8 cellular contexts compared by ENCODE assay signal in genomic region chr7:150716368-150716767, GRCh38. TPM values are rescaled to one million over a fixed set of nuclear protein-coding genes. Genes with fewer than 3 reads are reported as not detected.
DNase-seq lines count a peak whose midpoint lies in the region; ATAC-seq, FAIRE-seq and TF ChIP-seq lines count a peak whose summit lies in the region.

Gene GIMAP1 (plus strand): TSS chr7:150716613. CDS start chr7:150719048, 2,435 bp downstream.

- H3K9me3 ChIP-seq in mononuclear cell (ENCODE audit: low read depth, low read length) (no peaks in the 10 kb centered on the region), aorta (ENCODE audit: control insufficient read depth, low read length) (peaks cover 1% of the 10 kb centered on the region), MM.1S (replicated peaks; ENCODE audit: insufficient read depth, low read length) (no peaks in the 10 kb centered on the region)

- no peaks in the 10 kb centered on the region for H4K20me1 ChIP-seq in MM.1S (ENCODE audit: insufficient read depth, low read length)

- 18 to 26% methylated on average over 5 of the region's 5 CpGs for WGBS in aorta, 2 donors

- H3K27ac ChIP-seq in aorta (ENCODE audit: low read depth in 1 of 2, low read length in 2 of 2) (no peak within 1 kb of the TSS), MM.1S (ENCODE audit: low read length) (no peak within 1 kb of the TSS)

- H3K9me2 ChIP-seq in MM.1S (replicated peaks; ENCODE audit: insufficient read depth, low read length), result no peaks in the 10 kb centered on the region

- H3K9ac ChIP-seq in MM.1S (ENCODE audit: low read length), result no peak within 1 kb of the TSS

- TF ChIP-seq POLR2A in GM12891 (IDR thresholded peaks at IDR 0.05; ENCODE audit: low read depth, low read length), result no peak

- no peaks in the 10 kb centered on the region for H3F3A ChIP-seq in MM.1S (ENCODE audit: insufficient read depth, low read length)

- intact Hi-C loops in aorta (cut with DNase I), result no loop called here

- peak; percentile 66 for ATAC-seq in aorta (ENCODE audit: low FRiP score)

- H3K36me3 ChIP-seq in aorta (ENCODE audit: control insufficient read depth in 1 of 2, insufficient read depth in 2 of 2, low read length in 1 of 2) (no peaks in the 10 kb centered on the region), MM.1S (replicated peaks; ENCODE audit: insufficient read depth, low read length) (no peaks in the 10 kb centered on the region)

- H3K79me2 ChIP-seq in MM.1S (ENCODE audit: low read length), result no peaks in the 10 kb centered on the region

- DNase-seq in GM12891 (ENCODE audit: insufficient read length, low spot score), result no peak
- peak; percentile 83 for DNase-seq in MV-4-11 (lab: John Stamatoyannopoulos, UW)
- peak; percentile 62 for DNase-seq in activated naive CD4-positive, alpha-beta T cell treated with Interleukin-2 at 50 U/mL for 16 hours
- DNase-seq in aorta, result peak in 1 of 2 donors; percentile 56
- DNase-seq in MM.1S, result no peak
- no peak for DNase-seq in HCEC 1CT
- DNase-seq in RCC 7860 (ENCODE audit: low spot score), result no peak

- H3K27me3 ChIP-seq in mononuclear cell (ENCODE audit: insufficient read depth, low read length) (no peaks in the 10 kb centered on the region), aorta (ENCODE audit: control insufficient read depth in 1 of 2, insufficient read depth in 2 of 2, low read length in 1 of 2) (no peaks in the 10 kb centered on the region), MM.1S (replicated peaks; ENCODE audit: insufficient read depth, low read length) (no peaks in the 10 kb centered on the region)

- FAIRE-seq in GM12891 (lab: Jason Lieb, UNC), result peak; percentile 82
- no peak for FAIRE-seq in RCC 7860 (lab: Jason Lieb, UNC)

- no peak within 1 kb of the TSS for H2AFZ ChIP-seq in MM.1S (ENCODE audit: low read length)

- H3K4me3 ChIP-seq in mononuclear cell (ENCODE audit: low read length) (peak within 1 kb of the TSS; percentile 89), aorta (ENCODE audit: low read length in 2 of 2) (no peak within 1 kb of the TSS), MM.1S (ENCODE audit: low read length) (no peak within 1 kb of the TSS)

- H3K4me1 ChIP-seq in mononuclear cell (ENCODE audit: insufficient read depth, low read length) (peaks cover 52% of the 10 kb centered on the region), aorta (ENCODE audit: control insufficient read depth in 1 of 2, insufficient read depth in 2 of 2, low read length in 2 of 2) (no peaks in the 10 kb centered on the region), MM.1S (ENCODE audit: low read length) (no peaks in the 10 kb centered on the region)

- TF ChIP-seq CTCF in MM.1S (IDR thresholded peaks at IDR 0.05; ENCODE audit: low read length), result no peak

- no peak within 1 kb of the TSS for H3K4me2 ChIP-seq in MM.1S (ENCODE audit: low read depth, low read length)

TF ChIP-seq in GM12891, 5 proteins besides CTCF, POLR2A, EP300 and RAD21:
- TF ChIP-seq PAX5 (IDR thresholded peaks at IDR 0.05; ENCODE audit: insufficient read depth, low read length, severe bottlenecking) (no peak), POLR2AphosphoS5 (IDR thresholded peaks at IDR 0.05; ENCODE audit: low read depth, low read length) (no peak), POU2F2 (IDR thresholded peaks at IDR 0.05; ENCODE audit: low read depth, low read length) (no peak), TAF1 (IDR thresholded peaks at IDR 0.05; ENCODE audit: low read depth, low read length) (no peak), SPI1 (IDR thresholded peaks at IDR 0.05; ENCODE audit: low read depth, low read length) (no peak)
TF ChIP-seq in GM12891: peak in this region for 0.

RNA-seq across cellular contexts. Expression of gene GIMAP1, which starts in this region (rescaled TPM):
- polyA plus RNA-seq in GM12891 (2012; ENCODE audit: low read depth, missing spikeins), result 1.2 TPM
- total RNA-seq in mononuclear cell (10.0 TPM), aorta (10 to 100 TPM in 1 of 2 donors, 1 to 10 TPM in 1; 5.4 to 11.6 TPM)
- polyA plus RNA-seq in aorta, result 1 to 10 TPM in 1 of 2 donors, under 1 TPM in 1; 0.95 to 4.3 TPM

Comparison
In these comparisons a context has a peak if more than half of its experiments do, and no peak if none do; other contexts are left out.
1. DNase-seq: peak in MV-4-11 (single experiment) and activated naive CD4-positive, alpha-beta T cell treated with Interleukin-2 at 50 U/mL for 16 hours (single experiment); none in GM12891 (single experiment), MM.1S (single experiment), HCEC 1CT (single experiment) and RCC 7860 (single experiment).